16 cellular contexts compared by ENCODE assay signal in the genomic region with DNA sequence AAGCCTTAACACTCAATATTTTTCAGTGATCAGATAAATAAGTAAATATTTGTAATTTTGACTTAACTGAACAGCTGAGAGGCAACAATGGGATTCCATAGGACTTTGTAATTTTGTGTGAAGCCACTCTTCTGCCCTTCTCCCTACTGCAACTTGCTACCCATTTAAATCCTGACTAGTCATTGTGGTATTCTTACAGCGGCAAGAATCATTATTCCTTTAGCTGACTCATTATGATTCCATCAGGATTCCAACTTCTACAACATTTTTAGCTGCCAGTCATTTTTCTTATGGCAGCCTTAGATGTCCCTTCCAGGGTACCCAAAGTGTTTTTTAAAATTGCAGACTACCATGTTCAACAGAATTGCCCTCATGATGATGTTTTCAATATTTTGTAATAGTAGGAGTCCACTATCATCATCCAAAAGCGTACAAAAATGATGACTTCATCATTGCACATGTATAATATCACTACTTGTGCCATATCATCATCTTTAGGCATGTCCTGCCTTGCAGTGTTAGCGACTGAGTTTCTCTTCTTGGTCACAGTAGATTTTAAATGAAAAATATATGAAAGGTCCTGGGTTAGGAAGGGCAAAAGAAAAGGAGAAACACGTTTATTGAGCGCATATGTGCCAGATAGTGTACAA. TPM values are rescaled to one million over a fixed set of nuclear protein-coding genes. Genes with fewer than 3 reads are reported as not detected.
DNase-seq lines count a peak whose midpoint lies in the region; ATAC-seq and TF ChIP-seq lines count a peak whose summit lies in the region.
"Had no signal": no experiment of that assay in that cellular context is flagged by ENCODE, and none has a peak within 500 bp of the region (broad histone marks: within the 10 kb centered on the region; RNA-seq: fewer than 3 reads in every experiment).

No MANE protein-coding gene starts in this region.

- no TSS peak for BruUV-seq in MCF 10A (replicated peaks; lab: Mats Ljungman, UMichigan)

- no peak overlapping the region for H3K27ac ChIP-seq in breast epithelium
- H3K27ac ChIP-seq in vagina: no peak overlapping the region
- H3K27ac ChIP-seq: right atrium auricular region had no signal

- no peaks in the 10 kb centered on the region for H3K27me3 Mint-ChIP-seq in MCF 10A (ENCODE audit: insufficient read depth, unreplicated experiment)

- CTCF ChIA-PET in MCF 10A (lab: Yijun Ruan, JAX): interaction anchor here (1.5 kb wide), 1 partner anchor 132 kb away, joined by 4 read pairs; no protein-coding TSS in a partner anchor

- no peaks in the 10 kb centered on the region for H3K9me3 ChIP-seq in breast epithelium
- H3K9me3 ChIP-seq in vagina: no peaks in the 10 kb centered on the region
- H3K9me3 ChIP-seq: mucosa of descending colon, right atrium auricular region had no signal

- TF ChIP-seq CTCF in MCF 10A (IDR thresholded peaks at IDR 0.05; ENCODE audit: unreplicated experiment) (no peak), breast epithelium (IDR thresholded peaks at IDR 0.05) (no peak), fibroblast of mammary gland (conservative IDR thresholded peaks at IDR 0.05; ENCODE audit: control insufficient read depth, insufficient read depth, low read depth, low read length) (no peak), vagina (IDR thresholded peaks at IDR 0.05) (no peak)

- H3K27ac Mint-ChIP-seq in MCF 10A (ENCODE audit: low read depth, unreplicated experiment): peak overlapping the region; percentile 49
- H3K27ac Mint-ChIP-seq: activated CD4-positive, alpha-beta T cell treated with anti-CD3 and anti-CD28 coated beads, Interleukin-2, amount 10 ng/mL, durations not matched to agents 24 days and 14 days; activated naive CD4-positive, alpha-beta T cell treated with anti-CD3 and anti-CD28 coated beads for 36 hours had no signal

- POLR2A ChIA-PET in MCF 10A (lab: Yijun Ruan, JAX): interaction anchor here (0.8 to 1.3 kb wide), 3 partner anchors 10 to 396 kb away, joined by 3 to 5 read pairs (median 3); no protein-coding TSS in a partner anchor

- no peak for ATAC-seq in HG02981 (IDR thresholded peaks at IDR 0.05; ENCODE audit: unreplicated experiment)
- ATAC-seq: mucosa of descending colon had no signal

- H3K36me3 ChIP-seq in breast epithelium (no peaks in the 10 kb centered on the region), vagina (no peaks in the 10 kb centered on the region)
- H3K36me3 ChIP-seq: right atrium auricular region had no signal

- H3K4me1 ChIP-seq in breast epithelium: no peaks in the 10 kb centered on the region
- H3K4me1 ChIP-seq in vagina: no peaks in the 10 kb centered on the region

- DNase-seq in MCF 10A (ENCODE audit: unreplicated experiment): peak; percentile 29
- DNase-seq in breast epithelium (ENCODE audit: low spot score in 2 of 2): no peak
- DNase-seq in SW 1271 (lab: John Stamatoyannopoulos, UW): peak; percentile 44 to 73
- peak; percentile 84 for DNase-seq in fibroblast of mammary gland (ENCODE audit: low read depth)
- peak; percentile 70 for DNase-seq in stromal cell of bone marrow (ENCODE audit: low read depth)
- DNase-seq in activated CD4-positive, CD25-positive, alpha-beta regulatory T cell treated with anti-CD3 and anti-CD28 coated beads, Interleukin-2, amount 50 U/mL, for 72 hours: no peak
- no peak for DNase-seq in vagina (ENCODE audit: extremely low spot score in 2 of 2)
- DNase-seq: activated CD4-positive, alpha-beta T cell treated with anti-CD3 and anti-CD28 coated beads, Interleukin-2, amount 10 ng/mL, durations not matched to agents 24 days and 14 days; activated naive CD4-positive, alpha-beta T cell treated with anti-CD3 and anti-CD28 coated beads for 36 hours; DMS79; effector CD4-positive, alpha-beta T cell; mucosa of descending colon; NCI-H1092 treated with DMSO at 0.1 percent for 48 hours; NCI-H69 had no signal

- no peak overlapping the region for H3K4me3 Mint-ChIP-seq in MCF 10A (ENCODE audit: unreplicated experiment)
- H3K4me3 Mint-ChIP-seq: activated CD4-positive, alpha-beta T cell treated with anti-CD3 and anti-CD28 coated beads, Interleukin-2, amount 10 ng/mL, durations not matched to agents 24 days and 14 days; activated naive CD4-positive, alpha-beta T cell treated with anti-CD3 and anti-CD28 coated beads for 36 hours had no signal

- no peaks in the 10 kb centered on the region for H3K9me3 Mint-ChIP-seq in MCF 10A (ENCODE audit: unreplicated experiment)
- H3K9me3 Mint-ChIP-seq: activated CD4-positive, alpha-beta T cell treated with anti-CD3 and anti-CD28 coated beads, Interleukin-2, amount 10 ng/mL, durations not matched to agents 24 days and 14 days; activated naive CD4-positive, alpha-beta T cell treated with anti-CD3 and anti-CD28 coated beads for 36 hours had no signal

- H3K4me3 ChIP-seq in breast epithelium: no peak overlapping the region
- H3K4me3 ChIP-seq in fibroblast of mammary gland (ENCODE audit: control insufficient read depth, low read depth, low read length): no peak overlapping the region
- H3K4me3 ChIP-seq in vagina: no peak overlapping the region
- H3K4me3 ChIP-seq: mucosa of descending colon, right atrium auricular region had no signal

- H3K36me3 Mint-ChIP-seq in MCF 10A (ENCODE audit: insufficient read depth, unreplicated experiment): peaks cover 2% of the 10 kb centered on the region

- H3K27me3 ChIP-seq in breast epithelium (no peaks in the 10 kb centered on the region), vagina (no peaks in the 10 kb centered on the region)
- H3K27me3 ChIP-seq: right atrium auricular region had no signal

- TF ChIP-seq POLR2A in breast epithelium (IDR thresholded peaks at IDR 0.05): no peak
- TF ChIP-seq POLR2A in vagina (IDR thresholded peaks at IDR 0.05): no peak

- H3K4me1 Mint-ChIP-seq in MCF 10A (ENCODE audit: insufficient read depth, unreplicated experiment): peaks cover 12% of the 10 kb centered on the region

- intact Hi-C loops in MCF 10A (cut with micrococcal nuclease): no loop called here
- intact Hi-C loops in breast epithelium (cut with DNase I; ENCODE audit: low total_unique reads): no loop called here
- intact Hi-C loops in vagina (cut with DNase I): no loop called here

RNA-seq across cellular contexts. Expression of a gene that starts 5.1 kb away (rescaled TPM):
- total RNA-seq in MCF 10A (2022) (36.8 and 44.5 TPM in 2 replicates), breast epithelium (10 to 100 TPM; 10.9 to 34.1 (median 17.4) TPM), vagina (7.9 TPM)

RNA-seq across cellular contexts. Expression of a gene that starts 55.4 kb away (rescaled TPM):
- total RNA-seq in MCF 10A (2022) (0.14 and 0.56 TPM in 2 replicates), breast epithelium (1 to 10 TPM in 2 of 3 donors, under 1 TPM in 1; 0.32 to 4.9 (median 3.5) TPM), vagina (6.4 TPM)
- total RNA-seq: activated CD4-positive, alpha-beta T cell treated with anti-CD3 and anti-CD28 coated beads, Interleukin-2, amount 10 ng/mL, durations not matched to agents 24 days and 14 days; activated naive CD4-positive, alpha-beta T cell treated with anti-CD3 and anti-CD28 coated beads for 36 hours had no signal

Comparison
In these comparisons a context has a peak if more than half of its experiments do, and no peak if none do; other contexts are left out.
1. DNase-seq: peak in MCF 10A (single experiment), SW 1271 (2 of 2), fibroblast of mammary gland (single experiment) and stromal cell of bone marrow (single experiment); none in breast epithelium (0 of 2), activated CD4-positive, CD25-positive, alpha-beta regulatory T cell treated with anti-CD3 and anti-CD28 coated beads, Interleukin-2, amount 50 U/mL, for 72 hours (single experiment) and vagina (0 of 2).